In genomic region chr13:61024046-61024445, GRCh38 we compare ENCODE assay signal across 16 cellular contexts.
DNase-seq lines count a peak whose midpoint lies in the region; ATAC-seq lines count a peak whose summit lies in the region.
"Had no signal": no experiment of that assay in that cellular context is flagged by ENCODE, and none has a peak within 500 bp of the region (broad histone marks: within the 10 kb centered on the region; RNA-seq: fewer than 3 reads in every experiment).

No MANE protein-coding gene starts in this region.

- H3K27me3 ChIP-seq in Karpas-422 (ENCODE audit: low read length) = no peaks in the 10 kb centered on the region

- no peak overlapping the region for H3K9ac ChIP-seq in Karpas-422 (ENCODE audit: low read length)

- no peak overlapping the region for H3K4me2 ChIP-seq in Karpas-422 (ENCODE audit: low read depth, low read length, poor library complexity, severe bottlenecking)

- H3K79me2 ChIP-seq in Karpas-422 (ENCODE audit: low read length) = no peaks in the 10 kb centered on the region

- no peaks in the 10 kb centered on the region for H3K9me2 ChIP-seq in Karpas-422 (replicated peaks; ENCODE audit: insufficient read depth, low read length)

- H3K9me3 ChIP-seq in Karpas-422 (ENCODE audit: low read length) = no peaks in the 10 kb centered on the region
- H3K9me3 ChIP-seq: HAP-1 had no signal

- H4K20me1 ChIP-seq in Karpas-422 (ENCODE audit: insufficient read depth, low read depth, low read length) = no peaks in the 10 kb centered on the region

- no peak for ATAC-seq in left ventricle myocardium superior
- ATAC-seq: HepG2 had no signal

- H3K4me1 ChIP-seq in Karpas-422 (ENCODE audit: low read length) = no peaks in the 10 kb centered on the region
- H3K4me1 ChIP-seq: HAP-1 had no signal

- no peaks in the 10 kb centered on the region for H3K36me3 ChIP-seq in Karpas-422 (ENCODE audit: insufficient read depth, low read length)
- H3K36me3 ChIP-seq: HAP-1 had no signal

- DNase-seq in COLO829 (ENCODE audit: low spot score) = peak; percentile 19
- peak; percentile 60 for DNase-seq in foreskin melanocyte
- DNase-seq in midbrain (lab: John Stamatoyannopoulos, UW) = peak; percentile 59
- peak; percentile 82 for DNase-seq in superior temporal gyrus (ENCODE audit: extremely low spot score)
- no peak for DNase-seq in Karpas-422
- DNase-seq in left ventricle myocardium superior = no peak
- no peak for DNase-seq in DMS 273 (lab: John Stamatoyannopoulos, UW; ENCODE audit: unreplicated experiment)
- DNase-seq: 8988T; AML-193; C1 segment of cervical spinal cord; CD4-positive, alpha-beta T cell; DMS153; DND-41; GDM1 had no signal

- no peak overlapping the region for H3K27ac ChIP-seq in Karpas-422 (ENCODE audit: low read length)

- no peak overlapping the region for H3K4me3 ChIP-seq in Karpas-422 (ENCODE audit: low read length)
- H3K4me3 ChIP-seq: HAP-1 had no signal

- no peak overlapping the region for H2AFZ ChIP-seq in Karpas-422 (ENCODE audit: low read length)

- intact Hi-C loops in left ventricle myocardium superior (cut with micrococcal nuclease) = no loop called here

Comparison
In these comparisons a context has a peak if more than half of its experiments do, and no peak if none do; other contexts are left out.
1. DNase-seq: peak in COLO829 (single experiment), foreskin melanocyte (single experiment), midbrain (single experiment) and superior temporal gyrus (single experiment); none in Karpas-422 (single experiment), left ventricle myocardium superior (single experiment) and DMS 273 (single experiment).